ENCODE assay signal across 21 cellular contexts in the genomic region with DNA sequence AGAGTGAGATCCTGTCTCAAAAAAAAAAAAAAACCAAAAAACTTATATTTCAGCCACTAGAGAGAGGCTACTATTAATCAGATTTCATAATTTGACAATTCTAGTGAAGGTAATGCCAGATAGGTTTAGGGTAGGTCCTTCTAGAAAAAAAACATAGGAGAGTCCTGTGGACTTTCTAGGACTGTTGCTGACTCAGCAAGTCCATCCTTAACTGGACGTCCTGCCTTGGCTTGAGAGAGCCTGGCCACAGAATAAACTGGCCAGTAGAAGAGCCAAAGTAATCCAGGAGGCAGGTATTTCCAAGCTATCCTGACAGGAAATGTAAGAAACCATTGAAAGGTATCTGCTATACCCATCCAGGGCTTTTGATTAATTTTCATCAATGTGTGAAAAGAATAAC.
DNase-seq lines count a peak whose midpoint lies in the region; ATAC-seq, FAIRE-seq and TF ChIP-seq lines count a peak whose summit lies in the region.
"Had no signal": no experiment of that assay in that cellular context is flagged by ENCODE, and none has a peak within 500 bp of the region (broad histone marks: within the 10 kb centered on the region; RNA-seq: fewer than 3 reads in every experiment).

No MANE protein-coding gene starts in this region.

- peaks cover 25 to 51% of the 10 kb centered on the region in 2 experiments for H3K79me1 ChIP-seq in IMR-90 (ENCODE audit: low read depth in 1 of 2, low read length in 2 of 2)
- no peaks in the 10 kb centered on the region for H3K79me1 ChIP-seq in H1 (ENCODE audit: low read depth, low read length)

- in situ Hi-C loops in IMR-90 (cut with MboI; ENCODE audit: low sequenced_read_pairs): no loop called here
- in situ Hi-C loops in HepG2 (cut with HindIII; ENCODE audit: extremely low pct_ligation_motif_present, low pct_unique_long_range_greater_than_20kb): no loop called here

- no peak for TF ChIP-seq RAD21 in IMR-90 (IDR thresholded peaks at IDR 0.05; ENCODE audit: low read length)
- no peak for TF ChIP-seq RAD21 in H1 (IDR thresholded peaks at IDR 0.05 in 1 of 2, conservative IDR thresholded peaks at IDR 0.05 in 1 of 2; ENCODE audit: low read depth in 2 of 2, low read length in 2 of 2)
- TF ChIP-seq RAD21 in HepG2 (CRISPR knock-in tag; IDR thresholded peaks at IDR 0.05): no peak

- no peak overlapping the region for H3K27ac ChIP-seq in IMR-90 (ENCODE audit: insufficient read depth, low read length)
- no peak overlapping the region for H3K27ac ChIP-seq in H1 (ENCODE audit: low read depth, low read length)
- no peak overlapping the region for H3K27ac ChIP-seq in HepG2 (ENCODE audit: extremely low read length, insufficient read depth, low read length)
- H3K27ac ChIP-seq in suprapubic skin: no peak overlapping the region
- H3K27ac ChIP-seq: BLaER1 treated with 17β-estradiol and CSF1 and Interleukin-3, amounts not matched to agents 10 nM and 100 nM; C4-2B had no signal

- H2BK20ac ChIP-seq in IMR-90 (ENCODE audit: low read depth, low read length) (no peak overlapping the region), H1 (ENCODE audit: low read length) (no peak overlapping the region)

- H2BK15ac ChIP-seq in IMR-90 (ENCODE audit: low read depth, low read length) (no peak overlapping the region), H1 (ENCODE audit: low read length) (no peak overlapping the region)

- no TSS peak for BruUV-seq in IMR-90 (replicated peaks; lab: Mats Ljungman, UMichigan)
- no TSS peak for BruUV-seq in HepG2 (replicated peaks; lab: Mats Ljungman, UMichigan)

- no peak overlapping the region for H2AFZ ChIP-seq in IMR-90 (replicated peaks; ENCODE audit: low read length, poor library complexity)
- no peak overlapping the region for H2AFZ ChIP-seq in H1 (ENCODE audit: low read length)
- H2AFZ ChIP-seq in HepG2 (ENCODE audit: low read length): no peak overlapping the region

- H3K56ac ChIP-seq in IMR-90 (ENCODE audit: extremely low read depth, insufficient read depth, low read length) (no peak overlapping the region), H1 (replicated peaks; ENCODE audit: insufficient read length, low read depth, low read length) (no peak overlapping the region)

- CTCF ChIA-PET in IMR-90 (lab: Yijun Ruan, JAX): interaction anchor here (0.9 kb wide), 1 partner anchor 95 kb away, joined by 3 read pairs; no protein-coding TSS in a partner anchor
- CTCF ChIA-PET in H1 (lab: Charles Lee; ENCODE audit: partially characterized antibody): interaction anchor here (0.6 to 1.0 kb wide), 3 partner anchors 13 to 95 kb away, joined by 3 to 4 read pairs (median 3); no protein-coding TSS in a partner anchor
- CTCF ChIA-PET in HepG2 (lab: Yijun Ruan, JAX; ENCODE audit: low intra/inter-chr PET ratio, low total read pairs): no interaction called here

- H4K20me1 ChIP-seq in IMR-90 (ENCODE audit: insufficient read depth, low read length): peaks cover 19% of the 10 kb centered on the region; the same call in 1 of the 2 replicates
- no peaks in the 10 kb centered on the region for H4K20me1 ChIP-seq in H1 (replicated peaks in 1 of 2; ENCODE audit: control insufficient read depth in 1 of 2, insufficient read depth in 2 of 2, low read length in 2 of 2)
- no peaks in the 10 kb centered on the region; the same call in 1 of the 2 replicates for H4K20me1 ChIP-seq in HepG2 (ENCODE audit: insufficient read depth, low read length)

- DNase-seq in IMR-90: no peak
- no peak for DNase-seq in H1 (ENCODE audit: low read depth in 1 of 2, low spot score in 2 of 2)
- DNase-seq in HepG2 (ENCODE audit: low spot score): no peak
- DNase-seq in suprapubic skin (ENCODE audit: low spot score in 2 of 2): no peak
- DNase-seq in GM19240 (ENCODE audit: insufficient read length, low spot score): no peak
- no peak for DNase-seq in sciatic nerve (ENCODE audit: low spot score)
- DNase-seq: 8988T; AML-193; Caco-2; Calu3; CD4-positive, alpha-beta T cell; CD8-positive, alpha-beta T cell; DMS79 treated with DMSO at 0.1 percent for 48 hours; GF-D8 had no signal

- H3K9me3 ChIP-seq in IMR-90 (ENCODE audit: control insufficient read depth, insufficient read depth, low read length) (peaks cover 2% of the 10 kb centered on the region; the same call in 1 of the 2 replicates), H1 (ENCODE audit: insufficient read depth in 2 of 2, low read depth in 1 of 2, low read length in 1 of 2) (no peaks in the 10 kb centered on the region), HepG2 (ENCODE audit: low read length) (peaks cover 21% of the 10 kb centered on the region), suprapubic skin (no peaks in the 10 kb centered on the region)

- no peak for TF ChIP-seq POLR2A in IMR-90 (IDR thresholded peaks at IDR 0.05; ENCODE audit: low read depth, low read length)
- no peak for TF ChIP-seq POLR2A in H1 (IDR thresholded peaks at IDR 0.05; ENCODE audit: control extremely low read depth in 1 of 2, low read depth in 2 of 2, low read length in 2 of 2)
- TF ChIP-seq POLR2A in HepG2 (IDR thresholded peaks at IDR 0.05; ENCODE audit: insufficient read depth in 1 of 2, low read depth in 2 of 2, low read length in 2 of 2): no peak
- TF ChIP-seq POLR2A in suprapubic skin (IDR thresholded peaks at IDR 0.05): no peak

- H2AK5ac ChIP-seq in IMR-90 (ENCODE audit: low read depth, low read length): no peak overlapping the region
- no peak overlapping the region for H2AK5ac ChIP-seq in H1 (ENCODE audit: low read depth, low read length)

- H3K4ac ChIP-seq in IMR-90 (ENCODE audit: low read depth, low read length) (no peak overlapping the region), H1 (replicated peaks; ENCODE audit: insufficient read length, low read depth, low read length) (no peak overlapping the region)

- H3K9me1 ChIP-seq in IMR-90 (ENCODE audit: insufficient read depth, low read length): no peaks in the 10 kb centered on the region; the same call in 1 of the 2 replicates

- dilution Hi-C loops in IMR-90 (cut with HindIII; ENCODE audit: low sequenced_read_pairs, unreplicated experiment): no loop called here

- H3K14ac ChIP-seq in IMR-90 (replicated peaks; ENCODE audit: low read depth, low read length): no peak overlapping the region
- no peak overlapping the region for H3K14ac ChIP-seq in H1 (ENCODE audit: insufficient read length)

- no peak overlapping the region for H2AK9ac ChIP-seq in IMR-90 (replicated peaks; ENCODE audit: low read depth, low read length, poor library complexity)

- intact Hi-C loops in IMR-90 (cut with micrococcal nuclease) (loop anchor here (10.0 kb wide), 1 partner anchor 102 kb away; no protein-coding TSS in a partner anchor), HepG2 (cut with micrococcal nuclease; ENCODE audit: unreplicated experiment) (no loop called here), sciatic nerve (cut with DNase I) (no loop called here)

- peaks cover 13% of the 10 kb centered on the region for H3K36me3 ChIP-seq in IMR-90 (ENCODE audit: control insufficient read depth, insufficient read depth, low read length)
- H3K36me3 ChIP-seq in H1 (ENCODE audit: control insufficient read depth in 2 of 4, insufficient read depth in 4 of 4, low read length in 3 of 4): peaks cover 0 to 6% (median 0%) of the 10 kb centered on the region in 4 experiments; a peak in 3 of 8 replicates
- peaks cover 1 to 45% of the 10 kb centered on the region in 2 experiments; a peak in 4 of 5 replicates for H3K36me3 ChIP-seq in HepG2 (replicated peaks in 1 of 2; ENCODE audit: control insufficient read depth in 1 of 2, insufficient read depth in 2 of 2, low read length in 2 of 2)
- peaks cover 17% of the 10 kb centered on the region for H3K36me3 ChIP-seq in suprapubic skin

- H3K18ac ChIP-seq in IMR-90 (ENCODE audit: low read depth, low read length) (no peak overlapping the region), H1 (ENCODE audit: extremely low read depth, low read length) (no peak overlapping the region)

- H3K4me3 ChIP-seq in IMR-90 (ENCODE audit: insufficient read depth, low read depth, low read length) (no peak overlapping the region), H1 (ENCODE audit: extremely low read depth in 1 of 4, insufficient read depth in 2 of 4, low read depth in 3 of 4, low read length in 4 of 4) (no peak overlapping the region), HepG2 (replicated peaks in 1 of 3; ENCODE audit: insufficient read depth in 1 of 3, low read depth in 2 of 3, low read length in 3 of 3) (no peak overlapping the region), suprapubic skin (no peak overlapping the region)
- H3K4me3 ChIP-seq: BLaER1 treated with 17β-estradiol and CSF1 and Interleukin-3, amounts not matched to agents 10 nM and 100 nM had no signal

- no peak overlapping the region for H2BK12ac ChIP-seq in H1 (ENCODE audit: low read depth, low read length)

- H4K91ac ChIP-seq in IMR-90 (ENCODE audit: insufficient read depth, low read depth, low read length) (no peak overlapping the region), H1 (replicated peaks; ENCODE audit: insufficient read length, low read length) (no peak overlapping the region)

- H3K9ac ChIP-seq in IMR-90 (ENCODE audit: low read depth, low read length) (no peak overlapping the region), H1 (replicated peaks in 1 of 4; ENCODE audit: extremely low read depth in 1 of 4, low read depth in 3 of 4, low read length in 3 of 4) (no peak overlapping the region), HepG2 (ENCODE audit: insufficient read depth, low read depth, low read length) (no peak overlapping the region)
- H3K9ac ChIP-seq: BLaER1 treated with 17β-estradiol and CSF1 and Interleukin-3, amounts not matched to agents 10 nM and 100 nM had no signal

- TF ChIP-seq EP300 in H1 (IDR thresholded peaks at IDR 0.05; ENCODE audit: borderline replicate concordance in 1 of 2, low read depth in 2 of 2, low read length in 2 of 2) (no peak), HepG2 (IDR thresholded peaks at IDR 0.05; ENCODE audit: low read depth in 2 of 2, low read length in 2 of 2) (no peak), HepG2 (CRISPR knock-in tag; IDR thresholded peaks at IDR 0.05; ENCODE audit: borderline replicate concordance) (no peak), suprapubic skin (IDR thresholded peaks at IDR 0.05) (no peak)

- no peaks in the 10 kb centered on the region for H3K27me3 ChIP-seq in IMR-90 (ENCODE audit: control insufficient read depth, insufficient read depth, low read length)
- H3K27me3 ChIP-seq in H1 (replicated peaks in 1 of 4; ENCODE audit: control insufficient read depth in 3 of 4, extremely low read depth in 1 of 4, insufficient read depth in 3 of 4, low read length in 3 of 4): no peaks in the 10 kb centered on the region
- H3K27me3 ChIP-seq in HepG2 (ENCODE audit: control insufficient read depth in 1 of 2, insufficient read depth in 2 of 2, low read length in 2 of 2): no peaks in the 10 kb centered on the region
- H3K27me3 ChIP-seq in suprapubic skin: no peaks in the 10 kb centered on the region
- H3K27me3 ChIP-seq: BLaER1 treated with 17β-estradiol and CSF1 and Interleukin-3, amounts not matched to agents 10 nM and 100 nM had no signal

- POLR2A ChIA-PET in IMR-90 (lab: Charles Lee; ENCODE audit: unreplicated experiment): no interaction called here
- POLR2A ChIA-PET in H1 (lab: Charles Lee; ENCODE audit: partially characterized antibody): interaction anchor here (0.6 kb wide), 1 partner anchor 41 kb away, joined by 3 read pairs; no protein-coding TSS in a partner anchor
- POLR2A ChIA-PET in HepG2 (lab: Yijun Ruan, JAX): no interaction called here

- WGBS in IMR-90 (ENCODE audit: extremely low coverage in 2 of 2, insufficient read length in 1 of 2), 2 experiments: no CpG with 5 or more reads among the region's 1 CpG
- WGBS in H1 (ENCODE audit: extremely low coverage in 1 of 2, insufficient coverage in 1 of 2, insufficient read length in 1 of 2, insufficient replicate concordance in 2 of 2, low coverage in 1 of 2, low lambda C conversion rate in 2 of 2, missing lambda C conversion rate in 1 of 2), 2 experiments: 72% methylated on average over 1 of the region's 1 CpG; no CpG with 5 or more reads in 1 of the 2 experiments
- 73% methylated on average over 1 of the region's 1 CpG for WGBS in HepG2 (ENCODE audit: low lambda C conversion rate)
- WGBS in suprapubic skin: 75% methylated on average over 1 of the region's 1 CpG

- H4K5ac ChIP-seq in IMR-90 (ENCODE audit: low read depth, low read length): no peak overlapping the region
- H4K5ac ChIP-seq in H1 (ENCODE audit: insufficient read length, low read depth, low read length): no peak overlapping the region

- TF ChIP-seq CTCF in IMR-90 (conservative IDR thresholded peaks at IDR 0.05; ENCODE audit: low read depth, low read length) (no peak), H1 (IDR thresholded peaks at IDR 0.05; ENCODE audit: control extremely low read depth in 1 of 3, insufficient read depth in 1 of 3, low read depth in 1 of 3, low read length in 3 of 3) (no peak), HepG2 (CRISPR knock-in tag; IDR thresholded peaks at IDR 0.05) (no peak), suprapubic skin (IDR thresholded peaks at IDR 0.05) (no peak)

- H3K23me2 ChIP-seq in H1 (ENCODE audit: low read depth, low read length): no peaks in the 10 kb centered on the region; the same call in 1 of the 2 replicates

- H3K79me2 ChIP-seq in H1 (ENCODE audit: control insufficient read depth in 1 of 2, insufficient read depth in 2 of 2, low read length in 2 of 2) (no peaks in the 10 kb centered on the region), HepG2 (ENCODE audit: insufficient read depth, low read length) (no peaks in the 10 kb centered on the region)

- no peak overlapping the region for H4K8ac ChIP-seq in IMR-90 (ENCODE audit: low read depth in 2 of 2, low read length in 2 of 2)
- no peak overlapping the region for H4K8ac ChIP-seq in H1 (ENCODE audit: extremely low read depth, insufficient read depth, low read length)

- H3K23ac ChIP-seq in IMR-90 (ENCODE audit: low read depth, low read length): no peak overlapping the region
- H3K23ac ChIP-seq in H1 (ENCODE audit: insufficient read length): no peak overlapping the region

- H3K4me2 ChIP-seq in IMR-90 (ENCODE audit: low read depth, low read length) (no peak overlapping the region), H1 (ENCODE audit: insufficient read depth in 1 of 2, low read depth in 2 of 2, low read length in 2 of 2) (no peak overlapping the region), HepG2 (ENCODE audit: low read depth, low read length) (no peak overlapping the region)
- H3K4me2 ChIP-seq: BLaER1 treated with 17β-estradiol and CSF1 and Interleukin-3, amounts not matched to agents 10 nM and 100 nM had no signal

- no peak for FAIRE-seq in H1 (lab: Jason Lieb, UNC)
- FAIRE-seq in HepG2 (lab: Jason Lieb, UNC): no peak
- FAIRE-seq: A204.1, D721Med, G401.6, GM12891, GM19239 had no signal

- ATAC-seq in IMR-90 (ENCODE audit: low read depth): no peak
- no peak for ATAC-seq in HepG2
- ATAC-seq in sciatic nerve: no peak
- ATAC-seq: CD8-positive, alpha-beta T cell had no signal

- H3K4me1 ChIP-seq in IMR-90 (ENCODE audit: control insufficient read depth, insufficient read depth, low read length) (no peaks in the 10 kb centered on the region), H1 (replicated peaks in 1 of 4; ENCODE audit: control insufficient read depth in 3 of 4, insufficient read depth in 4 of 4, low read length in 3 of 4) (no peaks in the 10 kb centered on the region), HepG2 (ENCODE audit: insufficient read depth, low read length) (no peaks in the 10 kb centered on the region), suprapubic skin (peaks cover under 1% of the 10 kb centered on the region)

- H2BK5ac ChIP-seq in IMR-90 (ENCODE audit: low read depth, low read length, poor library complexity, severe bottlenecking) (no peak overlapping the region), H1 (ENCODE audit: low read depth, low read length) (no peak overlapping the region)

- no peak overlapping the region for H2BK120ac ChIP-seq in IMR-90 (ENCODE audit: low read depth, low read length)
- no peak overlapping the region for H2BK120ac ChIP-seq in H1 (replicated peaks; ENCODE audit: low read depth, low read length)
